ENCODE assay signal across 12 cellular contexts in genomic region chr4:14831447-14831846, GRCh38.
"Had no signal": no experiment of that assay in that cellular context is flagged by ENCODE, and none has a peak within 500 bp of the region (broad histone marks: within the 10 kb centered on the region; RNA-seq: fewer than 3 reads in every experiment).

No MANE protein-coding gene starts in this region.

- H3K36me3 ChIP-seq: lower lobe of right lung, pancreas, thyroid gland had no signal

- H3K27ac ChIP-seq: lower lobe of right lung, thyroid gland, VCaP had no signal

- ATAC-seq: naive thymus-derived CD4-positive, alpha-beta T cell; T-cell had no signal

- H3K27me3 ChIP-seq: pancreas, thyroid gland had no signal

- H3K36me3 Mint-ChIP-seq: activated CD4-positive, alpha-beta memory T cell treated with anti-CD3 and anti-CD28 coated beads for 36 hours; naive thymus-derived CD4-positive, alpha-beta T cell; T-cell had no signal

- H3K4me1 ChIP-seq: lower lobe of right lung, thyroid gland had no signal

- H3K9me3 Mint-ChIP-seq: activated CD4-positive, alpha-beta memory T cell treated with anti-CD3 and anti-CD28 coated beads for 36 hours; activated T-cell treated with anti-CD3 and anti-CD28 coated beads, Interleukin-2, amount 50 U/mL, for 24 hours; T-cell had no signal

- H3K9me3 ChIP-seq: lower lobe of right lung, pancreas, thyroid gland had no signal

- H3K4me3 ChIP-seq: lower lobe of right lung, pancreas, thyroid gland had no signal

- H3K4me3 Mint-ChIP-seq: activated CD4-positive, alpha-beta memory T cell treated with anti-CD3 and anti-CD28 coated beads for 36 hours; activated T-cell treated with anti-CD3 and anti-CD28 coated beads, Interleukin-2, amount 50 U/mL, for 24 hours; naive thymus-derived CD4-positive, alpha-beta T cell; T-cell had no signal

- H3K4me1 Mint-ChIP-seq: naive thymus-derived CD4-positive, alpha-beta T cell; T-cell had no signal

- DNase-seq: activated CD4-positive, alpha-beta memory T cell treated with anti-CD3 and anti-CD28 coated beads for 36 hours; activated effector memory CD4-positive, alpha-beta T cell treated with Interleukin-2 at 50 U/mL for 16 hours; activated naive CD4-positive, alpha-beta T cell treated with anti-CD3 and anti-CD28 coated beads, Interleukin-2, amount 50 U/mL, for 16 hours; activated T-cell treated with anti-CD3 and anti-CD28 coated beads, Interleukin-2, amount 50 U/mL, for 24 hours; lower lobe of right lung; naive thymus-derived CD4-positive, alpha-beta T cell; stimulated activated CD4-positive, alpha-beta T cell treated with anti-CD3 and anti-CD28 coated beads, Interleukin-1b, Interleukin-23, amount 100 ng/mL, for 48 hours; T-cell; T-helper 9 cell; thyroid gland had no signal

- H3K27ac Mint-ChIP-seq: activated CD4-positive, alpha-beta memory T cell treated with anti-CD3 and anti-CD28 coated beads for 36 hours; activated T-cell treated with anti-CD3 and anti-CD28 coated beads, Interleukin-2, amount 50 U/mL, for 24 hours; naive thymus-derived CD4-positive, alpha-beta T cell; T-cell had no signal
